In the genomic region with DNA sequence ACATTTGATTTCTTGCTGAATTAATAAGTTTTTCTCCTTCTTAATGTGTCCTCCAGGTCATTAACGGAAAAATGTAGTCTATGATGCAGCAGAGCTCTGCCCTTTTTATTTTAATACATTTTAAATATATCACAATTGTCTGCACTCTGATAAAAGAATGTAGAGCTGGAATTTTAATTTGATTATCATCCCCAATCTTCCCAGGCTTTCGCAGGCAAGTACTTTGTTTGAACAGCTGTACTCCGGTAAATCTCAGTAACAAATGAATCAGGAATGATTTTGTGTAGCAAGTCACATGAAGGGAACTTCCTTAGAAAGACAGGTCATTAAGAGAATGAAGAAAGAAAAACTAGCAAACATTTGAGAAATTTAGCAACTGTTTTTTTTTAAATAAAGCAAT, we compare ENCODE assay signal across 15 cellular contexts.
DNase-seq lines count a peak whose midpoint lies in the region; ATAC-seq, FAIRE-seq and TF ChIP-seq lines count a peak whose summit lies in the region.
"Had no signal": no experiment of that assay in that cellular context is flagged by ENCODE, and none has a peak within 500 bp of the region (broad histone marks: within the 10 kb centered on the region; RNA-seq: fewer than 3 reads in every experiment).

No MANE protein-coding gene starts in this region.

- no peak overlapping the region for H3K4me2 ChIP-seq in GM23248 (ENCODE audit: unreplicated experiment)

- H4K20me1 ChIP-seq in GM23248 (ENCODE audit: insufficient read depth), result no peaks in the 10 kb centered on the region

- H3K36me3 ChIP-seq in GM23248 (ENCODE audit: low read depth) (no peaks in the 10 kb centered on the region), kidney (ENCODE audit: control insufficient read depth in 1 of 2, insufficient read depth in 2 of 2, low read length in 2 of 2) (no peaks in the 10 kb centered on the region)

- no peaks in the 10 kb centered on the region for H3K9me3 ChIP-seq in GM23248 (ENCODE audit: low read depth)
- no peaks in the 10 kb centered on the region for H3K9me3 ChIP-seq in kidney (ENCODE audit: control insufficient read depth in 1 of 2, low read length in 2 of 2)

- no peaks in the 10 kb centered on the region for H3K27me3 ChIP-seq in GM23248 (replicated peaks; ENCODE audit: insufficient read depth)

- H3K4me1 ChIP-seq in GM23248 (ENCODE audit: insufficient read depth), result peaks cover 9% of the 10 kb centered on the region
- H3K4me1 ChIP-seq in kidney (ENCODE audit: control insufficient read depth in 1 of 2, insufficient read depth in 1 of 2, low read depth in 1 of 2, low read length in 2 of 2), result peaks cover 0 to 5% of the 10 kb centered on the region in 2 donors

- 85 to 89% methylated on average over 3 of the region's 3 CpGs for WGBS in GM23248 (ENCODE audit: low coverage in 1 of 2, low lambda C conversion rate in 2 of 2, missing lambda C conversion rate in 2 of 2), 2 experiments

- H3K27ac Mint-ChIP-seq in brain, result peak overlapping the region; percentile 81 to 97 (median 95)
- H3K27ac Mint-ChIP-seq: CD4-positive, alpha-beta T cell; dendritic cell treated with granulocyte-macrophage colony-stimulating factor and Interleukin-4, amounts not matched to agents 40 ng/mL and 50 ng/mL, for 4 days had no signal

- H3K4me3 ChIP-seq in GM23248 (no peak overlapping the region), kidney (ENCODE audit: low read length in 2 of 2) (no peak overlapping the region)

- no peak overlapping the region for H2AFZ ChIP-seq in GM23248

- peak; percentile 28 for DNase-seq in COR-L47 (lab: John Stamatoyannopoulos, UW)
- DNase-seq in NCI-H1105 treated with DMSO at 0.1 percent for 48 hours (lab: John Stamatoyannopoulos, UW), result peak; percentile 53
- DNase-seq in left kidney (ENCODE audit: low read depth, low spot score), result peak; percentile 43
- DNase-seq in KBM-7, result no peak
- DNase-seq in GM23248, result no peak
- DNase-seq in kidney, result no peak
- DNase-seq: activated CD4-positive, alpha-beta T cell treated with anti-CD3 and anti-CD28 coated beads for 4 hours; activated gamma-delta T cell; CD4-positive, alpha-beta T cell; NCI-H187 treated with DMSO at 0.1 percent for 48 hours; stimulated activated naive CD8-positive, alpha-beta T cell treated with anti-CD3 and anti-CD28 coated beads, Interleukin-15, Interleukin-2, amounts not matched to agents 100 U/mL and 50 U/mL, for 24 hours had no signal

- no peak overlapping the region for H3K27ac ChIP-seq in GM23248
- no peak overlapping the region for H3K27ac ChIP-seq in kidney (ENCODE audit: low read depth in 2 of 2, low read length in 2 of 2)
- H3K27ac ChIP-seq: HL-60 had no signal

- H3F3A ChIP-seq in GM23248 (ENCODE audit: insufficient read depth), result peaks cover 13% of the 10 kb centered on the region

- TF ChIP-seq CTCF in brain (conservative IDR thresholded peaks at IDR 0.05), result no peak
- no peak for TF ChIP-seq CTCF in kidney (IDR thresholded peaks at IDR 0.05; ENCODE audit: borderline replicate concordance, extremely low read depth, insufficient read depth)

- FAIRE-seq in kidney (lab: Jason Lieb, UNC), result no peak

- H3K9me3 Mint-ChIP-seq in brain, result peaks cover 0 to 2% (median 0%) of the 10 kb centered on the region in 5 experiments
- H3K9me3 Mint-ChIP-seq: CD4-positive, alpha-beta T cell; dendritic cell treated with granulocyte-macrophage colony-stimulating factor and Interleukin-4, amounts not matched to agents 40 ng/mL and 50 ng/mL, for 4 days had no signal

- no peaks in the 10 kb centered on the region; the same call in 1 of the 2 replicates for H3K9me2 ChIP-seq in GM23248 (ENCODE audit: insufficient read depth)

- H3K36me3 Mint-ChIP-seq in brain, result peaks cover 12% of the 10 kb centered on the region

- in situ Hi-C loops in KBM-7 (cut with MboI; ENCODE audit: low pct_unique_long_range_greater_than_20kb, low sequenced_read_pairs) (no loop called here), GM23248 (cut with MboI) (no loop called here)

- no peaks in the 10 kb centered on the region for H3K27me3 Mint-ChIP-seq in brain
- H3K27me3 Mint-ChIP-seq: CD4-positive, alpha-beta T cell; dendritic cell treated with granulocyte-macrophage colony-stimulating factor and Interleukin-4, amounts not matched to agents 40 ng/mL and 50 ng/mL, for 4 days had no signal

- ATAC-seq in HG03439 (IDR thresholded peaks at IDR 0.05; ENCODE audit: unreplicated experiment), result no peak
- ATAC-seq: stimulated activated naive CD8-positive, alpha-beta T cell treated with anti-CD3 and anti-CD28 coated beads, Interleukin-15, Interleukin-2, amounts not matched to agents 100 U/mL and 50 U/mL, for 24 hours had no signal

- peak overlapping the region; percentile 77 to 85 (median 83) for H3K4me3 Mint-ChIP-seq in brain
- H3K4me3 Mint-ChIP-seq: CD4-positive, alpha-beta T cell; dendritic cell treated with granulocyte-macrophage colony-stimulating factor and Interleukin-4, amounts not matched to agents 40 ng/mL and 50 ng/mL, for 4 days had no signal

- H3K4me1 Mint-ChIP-seq in brain, result peaks cover 75% of the 10 kb centered on the region

- intact Hi-C loops in kidney (cut with DNase I), result no loop called here

- no peaks in the 10 kb centered on the region for H3K79me2 ChIP-seq in GM23248 (ENCODE audit: insufficient read depth)

- H3K9ac ChIP-seq in GM23248, result no peak overlapping the region
- no peak overlapping the region for H3K9ac ChIP-seq in kidney (ENCODE audit: low read length in 2 of 2)

Comparison
In these comparisons a context has a peak if more than half of its experiments do, and no peak if none do; other contexts are left out.
1. DNase-seq: peak in COR-L47 (single experiment), NCI-H1105 treated with DMSO at 0.1 percent for 48 hours (single experiment) and left kidney (single experiment); none in KBM-7 (single experiment), GM23248 (single experiment) and kidney (single experiment).